10 cellular contexts compared by ENCODE assay signal in genomic region chr3:32421185-32421584, GRCh38. TPM values are rescaled to one million over a fixed set of nuclear protein-coding genes. Genes with fewer than 3 reads are reported as not detected.
DNase-seq lines count a peak whose midpoint lies in the region; ATAC-seq lines count a peak whose summit lies in the region.
"Had no signal": no experiment of that assay in that cellular context is flagged by ENCODE, and none has a peak within 500 bp of the region (broad histone marks: within the 10 kb centered on the region; RNA-seq: fewer than 3 reads in every experiment).

No MANE protein-coding gene starts in this region.

- peak overlapping the region; percentile 33 for H3K4me3 Mint-ChIP-seq in T-helper 1 cell treated with Interleukin-12 subunit alpha and Interleukin-12 subunit beta and Interleukin-4 antibody, amounts not matched to agents 30 μg/mL and 1 μg/mL, for 36 hours
- H3K4me3 Mint-ChIP-seq in activated CD4-positive, alpha-beta memory T cell treated with anti-CD3 and anti-CD28 coated beads, Interleukin-2, amount 10 ng/mL, durations not matched to agents 7 days and 5 days = no peak overlapping the region
- H3K4me3 Mint-ChIP-seq in stimulated activated naive CD8-positive, alpha-beta T cell treated with anti-CD3 and anti-CD28 coated beads, Interleukin-15, amount 100 ng/mL, for 72 hours = peak overlapping the region; percentile 82 to 86

- peaks cover 33% of the 10 kb centered on the region for H3K36me3 Mint-ChIP-seq in T-helper 1 cell treated with Interleukin-12 subunit alpha and Interleukin-12 subunit beta and Interleukin-4 antibody, amounts not matched to agents 30 μg/mL and 1 μg/mL, for 36 hours (ENCODE audit: low read depth)
- H3K36me3 Mint-ChIP-seq in activated CD4-positive, alpha-beta memory T cell treated with anti-CD3 and anti-CD28 coated beads, Interleukin-2, amount 10 ng/mL, durations not matched to agents 7 days and 5 days (ENCODE audit: low read depth) = peaks cover 19% of the 10 kb centered on the region

- peaks cover 3% of the 10 kb centered on the region for H3K9me3 Mint-ChIP-seq in T-helper 1 cell treated with Interleukin-12 subunit alpha and Interleukin-12 subunit beta and Interleukin-4 antibody, amounts not matched to agents 30 μg/mL and 1 μg/mL, for 36 hours
- H3K9me3 Mint-ChIP-seq in activated CD4-positive, alpha-beta memory T cell treated with anti-CD3 and anti-CD28 coated beads, Interleukin-2, amount 10 ng/mL, durations not matched to agents 7 days and 5 days = no peaks in the 10 kb centered on the region
- H3K9me3 Mint-ChIP-seq in stimulated activated naive CD8-positive, alpha-beta T cell treated with anti-CD3 and anti-CD28 coated beads, Interleukin-15, amount 100 ng/mL, for 72 hours = no peaks in the 10 kb centered on the region

- DNase-seq in T-helper 1 cell (no peak), kidney tubule cell (ENCODE audit: low spot score) (peak; percentile 10), NCI-H187 treated with DMSO at 0.1 percent for 48 hours (lab: John Stamatoyannopoulos, UW) (no peak), HUDEP-2 (lab: John Stamatoyannopoulos, UW; ENCODE audit: unreplicated experiment in 76 of 76) (no peak)
- no peak for DNase-seq in activated CD4-positive, alpha-beta memory T cell treated with anti-CD3 and anti-CD28 coated beads, Interleukin-2, amount 10 ng/mL, durations not matched to agents 7 days and 5 days
- DNase-seq in stimulated activated naive CD8-positive, alpha-beta T cell treated with anti-CD3 and anti-CD28 coated beads, Interleukin-15, amount 100 ng/mL, for 72 hours = no peak
- DNase-seq: cortex of kidney, NCI-H524 treated with DMSO at 0.1 percent for 48 hours had no signal

- no peak for ATAC-seq in stimulated activated naive CD8-positive, alpha-beta T cell treated with anti-CD3 and anti-CD28 coated beads, Interleukin-15, amount 100 ng/mL, for 72 hours
- ATAC-seq in GM21786 (IDR thresholded peaks at IDR 0.05; ENCODE audit: unreplicated experiment) = no peak

- POLR2A ChIA-PET in activated CD4-positive, alpha-beta memory T cell treated with anti-CD3 and anti-CD28 coated beads, Interleukin-2, amount 10 ng/mL, durations not matched to agents 7 days and 5 days (lab: Charles Lee) = interaction anchor here (1.9 to 2.3 kb wide), 2 partner anchors 11 to 39 kb away, joined by 7 read pairs; no protein-coding TSS in a partner anchor

- H3K27ac Mint-ChIP-seq in T-helper 1 cell treated with Interleukin-12 subunit alpha and Interleukin-12 subunit beta and Interleukin-4 antibody, amounts not matched to agents 30 μg/mL and 1 μg/mL, for 36 hours = peak overlapping the region; percentile 74
- peak overlapping the region; percentile 62 for H3K27ac Mint-ChIP-seq in activated CD4-positive, alpha-beta memory T cell treated with anti-CD3 and anti-CD28 coated beads, Interleukin-2, amount 10 ng/mL, durations not matched to agents 7 days and 5 days
- peak overlapping the region; percentile 83 to 94 for H3K27ac Mint-ChIP-seq in stimulated activated naive CD8-positive, alpha-beta T cell treated with anti-CD3 and anti-CD28 coated beads, Interleukin-15, amount 100 ng/mL, for 72 hours

- peaks cover 71% of the 10 kb centered on the region for H3K4me1 Mint-ChIP-seq in T-helper 1 cell treated with Interleukin-12 subunit alpha and Interleukin-12 subunit beta and Interleukin-4 antibody, amounts not matched to agents 30 μg/mL and 1 μg/mL, for 36 hours (ENCODE audit: low read depth)
- peaks cover 87% of the 10 kb centered on the region for H3K4me1 Mint-ChIP-seq in activated CD4-positive, alpha-beta memory T cell treated with anti-CD3 and anti-CD28 coated beads, Interleukin-2, amount 10 ng/mL, durations not matched to agents 7 days and 5 days
- peaks cover 98% of the 10 kb centered on the region for H3K4me1 Mint-ChIP-seq in stimulated activated naive CD8-positive, alpha-beta T cell treated with anti-CD3 and anti-CD28 coated beads, Interleukin-15, amount 100 ng/mL, for 72 hours

- H3K27me3 Mint-ChIP-seq in T-helper 1 cell treated with Interleukin-12 subunit alpha and Interleukin-12 subunit beta and Interleukin-4 antibody, amounts not matched to agents 30 μg/mL and 1 μg/mL, for 36 hours (ENCODE audit: low read depth) = no peaks in the 10 kb centered on the region
- H3K27me3 Mint-ChIP-seq in activated CD4-positive, alpha-beta memory T cell treated with anti-CD3 and anti-CD28 coated beads, Interleukin-2, amount 10 ng/mL, durations not matched to agents 7 days and 5 days = no peaks in the 10 kb centered on the region
- H3K27me3 Mint-ChIP-seq in stimulated activated naive CD8-positive, alpha-beta T cell treated with anti-CD3 and anti-CD28 coated beads, Interleukin-15, amount 100 ng/mL, for 72 hours = no peaks in the 10 kb centered on the region

- CTCF ChIA-PET in activated CD4-positive, alpha-beta memory T cell treated with anti-CD3 and anti-CD28 coated beads, Interleukin-2, amount 10 ng/mL, durations not matched to agents 7 days and 5 days (lab: Charles Lee) = interaction anchor here (0.6 kb wide), 1 partner anchor 46 kb away, joined by 3 read pairs; no protein-coding TSS in a partner anchor

RNA-seq across cellular contexts. Expression of gene CMTM7, which starts 29.5 kb away (rescaled TPM):
- total RNA-seq in activated CD4-positive, alpha-beta memory T cell treated with anti-CD3 and anti-CD28 coated beads, Interleukin-2, amount 10 ng/mL, durations not matched to agents 7 days and 5 days = 10 to 100 TPM; 47.0 to 47.3 TPM
